In genomic region chr12:99769581-99769980, GRCh38 we compare ENCODE assay signal across 17 cellular contexts.
"Had no signal": no experiment of that assay in that cellular context is flagged by ENCODE, and none has a peak within 500 bp of the region (broad histone marks: within the 10 kb centered on the region; RNA-seq: fewer than 3 reads in every experiment).

No MANE protein-coding gene starts in this region.

- DNase-seq: activated CD4-positive, alpha-beta T cell treated with anti-CD3 and anti-CD28 coated beads, Interleukin-2, amount 50 U/mL, for 4 hours; activated effector memory CD4-positive, alpha-beta T cell treated with anti-CD3 and anti-CD28 coated beads, Interleukin-2, amount 50 U/mL, for 16 hours; activated naive CD4-positive, alpha-beta T cell treated with anti-CD3 and anti-CD28 coated beads, Interleukin-2, amount 50 U/mL, for 16 hours; activated T-cell treated with anti-CD3 and anti-CD28 coated beads, Interleukin-2, amount 50 U/mL, for 72 hours; dermis blood vessel endothelial cell; effector memory CD4-positive, alpha-beta T cell; left cardiac atrium; mesenchymal stem cell; naive thymus-derived CD8-positive, alpha-beta T cell; stimulated activated CD4-positive, alpha-beta T cell treated with anti-CD3 and anti-CD28 coated beads, Interleukin-12 subunit alpha, Interleukin-12 subunit beta, amount 100 ng/mL, for 4 hours; stimulated activated CD4-positive, alpha-beta T cell treated with anti-CD3 and anti-CD28 coated beads, Interleukin-1b, Interleukin-23, amount 100 ng/mL, for 48 hours; stimulated activated CD8-positive, alpha-beta memory T cell treated with anti-CD3 and anti-CD28 coated beads, Interleukin-4, amount 100 ng/mL, for 48 hours; stimulated activated naive CD4-positive, alpha-beta T cell; thyroid gland; WERI-Rb-1 had no signal

- H3K4me1 Mint-ChIP-seq: naive thymus-derived CD8-positive, alpha-beta T cell had no signal

- H3K27ac Mint-ChIP-seq: activated T-cell treated with anti-CD3 and anti-CD28 coated beads, Interleukin-2, amount 50 U/mL, for 72 hours; naive thymus-derived CD8-positive, alpha-beta T cell had no signal

- H3K9me3 ChIP-seq: thyroid gland had no signal

- H3K4me3 ChIP-seq: cardiac muscle cell, right atrium auricular region, thyroid gland had no signal

- H3K4me1 ChIP-seq: right atrium auricular region, thyroid gland had no signal

- H3K36me3 ChIP-seq: cardiac muscle cell, right atrium auricular region, thyroid gland, WERI-Rb-1 had no signal

- ATAC-seq: activated T-cell treated with anti-CD3 and anti-CD28 coated beads, Interleukin-2, amount 50 U/mL, for 72 hours; left cardiac atrium; naive thymus-derived CD8-positive, alpha-beta T cell had no signal

- H3K27me3 ChIP-seq: cardiac muscle cell, right atrium auricular region, thyroid gland had no signal

- H3K36me3 Mint-ChIP-seq: naive thymus-derived CD8-positive, alpha-beta T cell had no signal

- H3K27ac ChIP-seq: cardiac muscle cell, right atrium auricular region, thyroid gland, WERI-Rb-1 had no signal

- H3K4me3 Mint-ChIP-seq: activated T-cell treated with anti-CD3 and anti-CD28 coated beads, Interleukin-2, amount 50 U/mL, for 72 hours; naive thymus-derived CD8-positive, alpha-beta T cell had no signal
